In genomic region chr12:54393743-54394142, GRCh38 we compare ENCODE assay signal across 13 cellular contexts. TPM values are rescaled to one million over a fixed set of nuclear protein-coding genes. Genes with fewer than 3 reads are reported as not detected.
DNase-seq lines count a peak whose midpoint lies in the region; ATAC-seq and TF ChIP-seq lines count a peak whose summit lies in the region.
"Had no signal": no experiment of that assay in that cellular context is flagged by ENCODE, and none has a peak within 500 bp of the region (broad histone marks: within the 10 kb centered on the region; RNA-seq: fewer than 3 reads in every experiment).

No MANE protein-coding gene starts in this region.

- peaks cover 57% of the 10 kb centered on the region for H3K36me3 Mint-ChIP-seq in CD4-positive, alpha-beta T cell (ENCODE audit: low read depth)
- peaks cover 66% of the 10 kb centered on the region for H3K36me3 Mint-ChIP-seq in dendritic cell treated with granulocyte-macrophage colony-stimulating factor and Interleukin-4, amounts not matched to agents 40 ng/mL and 50 ng/mL, for 4 days (ENCODE audit: low read depth)
- peaks cover 12% of the 10 kb centered on the region for H3K36me3 Mint-ChIP-seq in natural killer cell treated with Interleukin-12 subunit alpha and Interleukin-12 subunit beta and Interleukin-15 and Interleukin-18, amount 100 ng/mL, for 72 hours

- H3K4me3 ChIP-seq in HL-60 (replicated peaks; ENCODE audit: insufficient read depth, low read length): no peak overlapping the region
- H3K4me3 ChIP-seq: HAP-1, spleen, thoracic aorta had no signal

- no peaks in the 10 kb centered on the region for H3K27me3 ChIP-seq in CD4-positive, alpha-beta T cell (ENCODE audit: control insufficient read depth, insufficient read depth, low read length)
- no peaks in the 10 kb centered on the region for H3K27me3 ChIP-seq in HL-60 (ENCODE audit: insufficient read depth, poor library complexity, severe bottlenecking)

- H3K4me3 Mint-ChIP-seq in CD4-positive, alpha-beta T cell: peak overlapping the region; percentile 54
- H3K4me3 Mint-ChIP-seq in dendritic cell treated with granulocyte-macrophage colony-stimulating factor and Interleukin-4, amounts not matched to agents 40 ng/mL and 50 ng/mL, for 4 days: no peak overlapping the region
- peak overlapping the region; percentile 47 for H3K4me3 Mint-ChIP-seq in natural killer cell treated with Interleukin-12 subunit alpha and Interleukin-12 subunit beta and Interleukin-15 and Interleukin-18, amount 100 ng/mL, for 72 hours
- H3K4me3 Mint-ChIP-seq: T-helper 2 cell treated with Interferon-gamma antibody and Interleukin-4, amounts not matched to agents 5 μg/mL and 100 μg/mL, for 36 hours had no signal

- CTCF ChIA-PET in CD4-positive, alpha-beta T cell (lab: Charles Lee): interaction anchor here (1.3 kb wide), 1 partner anchor 10 kb away, joined by 3 read pairs; no protein-coding TSS in a partner anchor

- H3K27ac Mint-ChIP-seq in CD4-positive, alpha-beta T cell: peak overlapping the region; percentile 65
- H3K27ac Mint-ChIP-seq in dendritic cell treated with granulocyte-macrophage colony-stimulating factor and Interleukin-4, amounts not matched to agents 40 ng/mL and 50 ng/mL, for 4 days: peak overlapping the region; percentile 77
- peak overlapping the region; percentile 54 to 90 for H3K27ac Mint-ChIP-seq in natural killer cell treated with Interleukin-12 subunit alpha and Interleukin-12 subunit beta and Interleukin-15 and Interleukin-18, amount 100 ng/mL, for 72 hours
- H3K27ac Mint-ChIP-seq: T-helper 2 cell treated with Interferon-gamma antibody and Interleukin-4, amounts not matched to agents 5 μg/mL and 100 μg/mL, for 36 hours had no signal

- H3K27ac ChIP-seq in CD4-positive, alpha-beta T cell (ENCODE audit: low read depth, low read length): no peak overlapping the region
- H3K27ac ChIP-seq in HL-60 (replicated peaks): peak overlapping the region; percentile 50
- H3K27ac ChIP-seq: thoracic aorta had no signal

- POLR2A ChIA-PET in CD4-positive, alpha-beta T cell (lab: Charles Lee): interaction anchor here (0.7 to 2.0 kb wide), 3 partner anchors 35 to 114 kb away, joined by 3 to 6 read pairs (median 3); partner anchors contain the start of genes CBX5 and HNRNPA1

- H3K27me3 Mint-ChIP-seq in CD4-positive, alpha-beta T cell: no peaks in the 10 kb centered on the region
- no peaks in the 10 kb centered on the region for H3K27me3 Mint-ChIP-seq in dendritic cell treated with granulocyte-macrophage colony-stimulating factor and Interleukin-4, amounts not matched to agents 40 ng/mL and 50 ng/mL, for 4 days
- no peaks in the 10 kb centered on the region for H3K27me3 Mint-ChIP-seq in natural killer cell treated with Interleukin-12 subunit alpha and Interleukin-12 subunit beta and Interleukin-15 and Interleukin-18, amount 100 ng/mL, for 72 hours

- intact Hi-C loops in CD4-positive, alpha-beta T cell (cut with DNase I, micrococcal nuclease): no loop called here
- intact Hi-C loops in dendritic cell treated with granulocyte-macrophage colony-stimulating factor and Interleukin-4, amounts not matched to agents 40 ng/mL and 50 ng/mL, for 4 days (cut with micrococcal nuclease): loop anchor here (1.0 to 10.0 kb wide), 3 partner anchors 9 to 101 kb away; partner anchors contain the start of genes NCKAP1L and ZNF385A
- intact Hi-C loops in sciatic nerve (cut with DNase I): no loop called here

- H3K9me3 ChIP-seq in CD4-positive, alpha-beta T cell (ENCODE audit: control insufficient read depth, low read length): no peaks in the 10 kb centered on the region
- H3K9me3 ChIP-seq: HAP-1, spleen, thoracic aorta had no signal

- no peaks in the 10 kb centered on the region for H3K9me3 Mint-ChIP-seq in CD4-positive, alpha-beta T cell
- no peaks in the 10 kb centered on the region for H3K9me3 Mint-ChIP-seq in dendritic cell treated with granulocyte-macrophage colony-stimulating factor and Interleukin-4, amounts not matched to agents 40 ng/mL and 50 ng/mL, for 4 days
- no peaks in the 10 kb centered on the region for H3K9me3 Mint-ChIP-seq in natural killer cell treated with Interleukin-12 subunit alpha and Interleukin-12 subunit beta and Interleukin-15 and Interleukin-18, amount 100 ng/mL, for 72 hours
- H3K9me3 Mint-ChIP-seq: T-helper 2 cell treated with Interferon-gamma antibody and Interleukin-4, amounts not matched to agents 5 μg/mL and 100 μg/mL, for 36 hours had no signal

- no peak for TF ChIP-seq CTCF in CD4-positive, alpha-beta T cell (IDR thresholded peaks at IDR 0.05)
- no peak for TF ChIP-seq CTCF in HL-60 (IDR thresholded peaks at IDR 0.05; ENCODE audit: insufficient read depth, low read length)

- no peak for DNase-seq in CD4-positive, alpha-beta T cell
- DNase-seq in HL-60 (ENCODE audit: low read depth in 1 of 2, low spot score in 1 of 2): no peak
- no peak for DNase-seq in natural killer cell treated with Interleukin-12 subunit alpha and Interleukin-12 subunit beta and Interleukin-15 and Interleukin-18, amount 100 ng/mL, for 72 hours (ENCODE audit: low spot score)
- DNase-seq in sciatic nerve (ENCODE audit: low spot score): no peak
- no peak for DNase-seq in NCI-H2081 treated with DMSO at 0.1 percent for 48 hours (lab: John Stamatoyannopoulos, UW)
- DNase-seq: spleen had no signal

- H3K4me1 Mint-ChIP-seq in CD4-positive, alpha-beta T cell (ENCODE audit: low read depth): peaks cover 40% of the 10 kb centered on the region
- peaks cover 95% of the 10 kb centered on the region for H3K4me1 Mint-ChIP-seq in dendritic cell treated with granulocyte-macrophage colony-stimulating factor and Interleukin-4, amounts not matched to agents 40 ng/mL and 50 ng/mL, for 4 days (ENCODE audit: low read depth)
- H3K4me1 Mint-ChIP-seq in natural killer cell treated with Interleukin-12 subunit alpha and Interleukin-12 subunit beta and Interleukin-15 and Interleukin-18, amount 100 ng/mL, for 72 hours (ENCODE audit: low read depth in 2 of 2): peaks cover 38 to 39% of the 10 kb centered on the region in 2 donors

- no peak for ATAC-seq in CD4-positive, alpha-beta T cell (ENCODE audit: poor library complexity)
- no peak for ATAC-seq in natural killer cell treated with Interleukin-12 subunit alpha and Interleukin-12 subunit beta and Interleukin-15 and Interleukin-18, amount 100 ng/mL, for 72 hours
- no peak for ATAC-seq in sciatic nerve
- no peak for ATAC-seq in HG03097 (IDR thresholded peaks at IDR 0.05; ENCODE audit: low FRiP score, unreplicated experiment)

RNA-seq across cellular contexts. Expression of gene ZNF385A, which starts 9.2 kb away (rescaled TPM):
- 1 to 10 TPM; 3.8 to 4.7 TPM for total RNA-seq in CD4-positive, alpha-beta T cell
- 1 to 10 TPM; 1.1 to 1.5 TPM for total RNA-seq in natural killer cell treated with Interleukin-12 subunit alpha and Interleukin-12 subunit beta and Interleukin-15 and Interleukin-18, amount 100 ng/mL, for 72 hours
- 12.0 TPM for total RNA-seq in sciatic nerve

RNA-seq across cellular contexts. Expression of gene ITGA5, which starts 25.3 kb away (rescaled TPM):
- total RNA-seq in CD4-positive, alpha-beta T cell: 100 to 1,000 TPM; 143 to 159 TPM
- 10 to 100 TPM; 31.8 to 32.1 TPM for total RNA-seq in natural killer cell treated with Interleukin-12 subunit alpha and Interleukin-12 subunit beta and Interleukin-15 and Interleukin-18, amount 100 ng/mL, for 72 hours
- total RNA-seq in sciatic nerve: 82.3 TPM

RNA-seq across cellular contexts. Expression of gene GPR84, which starts 29.5 kb away (rescaled TPM):
- total RNA-seq in CD4-positive, alpha-beta T cell: under 1 TPM; 0.27 to 0.53 TPM
- 10 to 100 TPM; 23.5 to 91.5 TPM for total RNA-seq in natural killer cell treated with Interleukin-12 subunit alpha and Interleukin-12 subunit beta and Interleukin-15 and Interleukin-18, amount 100 ng/mL, for 72 hours
- total RNA-seq in sciatic nerve: 0.53 TPM
- total RNA-seq: dermis microvascular lymphatic vessel endothelial cell, kidney epithelial cell had no signal

Comparison
In these comparisons a context has a peak if more than half of its experiments do, and no peak if none do; other contexts are left out.
1. RNA of gene GPR84, which starts 29.5 kb away (total RNA-seq): 23.5 to 91.5 TPM in natural killer cell treated with Interleukin-12 subunit alpha and Interleukin-12 subunit beta and Interleukin-15 and Interleukin-18, amount 100 ng/mL, for 72 hours; 0.53 TPM in sciatic nerve (single experiment) and 0.27 to 0.53 TPM in CD4-positive, alpha-beta T cell; every median in the first group is over 10 times any median in the second.
2. Peak in every context shown above with its lines, with median percentiles within 50 percentile points of each other: H3K27ac Mint-ChIP-seq.